In genomic region chr2:226524381-226524843, GRCh38 we compare ENCODE assay signal across 11 cellular contexts.
DNase-seq lines count a peak whose midpoint lies in the region; ATAC-seq and TF ChIP-seq lines count a peak whose summit lies in the region.
"Had no signal": no experiment of that assay in that cellular context is flagged by ENCODE, and none has a peak within 500 bp of the region (broad histone marks: within the 10 kb centered on the region; RNA-seq: fewer than 3 reads in every experiment).

No MANE protein-coding gene starts in this region.

- no peaks in the 10 kb centered on the region for H3K27me3 ChIP-seq in A673 (replicated peaks; ENCODE audit: insufficient read depth, low read depth, low read length, poor library complexity)
- H3K27me3 ChIP-seq in liver (ENCODE audit: control insufficient read depth in 4 of 4, insufficient read depth in 4 of 4, low read length in 3 of 4): no peaks in the 10 kb centered on the region
- H3K27me3 ChIP-seq: foreskin keratinocyte had no signal

- H3K36me3 ChIP-seq in A673 (ENCODE audit: insufficient read depth, low read length, poor library complexity, severe bottlenecking) (no peaks in the 10 kb centered on the region), liver (ENCODE audit: control insufficient read depth in 4 of 4, insufficient read depth in 3 of 4, low read depth in 1 of 4, low read length in 3 of 4) (no peaks in the 10 kb centered on the region)

- no peak overlapping the region for H3K9ac ChIP-seq in liver (ENCODE audit: low read depth in 1 of 2, low read length in 2 of 2)

- intact Hi-C loops in A673 (cut with micrococcal nuclease; ENCODE audit: unreplicated experiment): no loop called here

- H3K27ac ChIP-seq in A673 (ENCODE audit: low read depth, low read length, poor library complexity, severe bottlenecking) (no peak overlapping the region), liver (ENCODE audit: low read depth in 1 of 2, low read length in 2 of 2) (peak overlapping the region; percentile 22 to 66)
- H3K27ac ChIP-seq: C4-2B, foreskin keratinocyte had no signal

- POLR2A ChIA-PET in A673 (lab: Charles Lee; ENCODE audit: low non-redundant PET): no interaction called here

- CTCF ChIA-PET in A673 (lab: Charles Lee): no interaction called here

- no peaks in the 10 kb centered on the region for H3K9me3 ChIP-seq in A673 (ENCODE audit: low read depth, low read length, poor library complexity, severe bottlenecking)
- peaks cover 0 to 3% (median 1%) of the 10 kb centered on the region in 4 donors for H3K9me3 ChIP-seq in liver (ENCODE audit: control insufficient read depth in 4 of 4, low read length in 3 of 4)

- WGBS in liver: 65% methylated on average over 2 of the region's 2 CpGs

- H3K4me1 ChIP-seq in A673 (ENCODE audit: insufficient read depth, low read length, poor library complexity, severe bottlenecking) (no peaks in the 10 kb centered on the region), liver (ENCODE audit: control insufficient read depth in 4 of 4, insufficient read depth in 4 of 4, low read length in 3 of 4) (peaks cover 0 to 6% (median under 1%) of the 10 kb centered on the region in 4 donors)
- H3K4me1 ChIP-seq: foreskin keratinocyte had no signal

- DNase-seq in A673 (ENCODE audit: low spot score) (peak; percentile 21), HT1080 (ENCODE audit: low read depth) (peak; percentile 35), choroid plexus epithelial cell (ENCODE audit: low read depth) (peak; percentile 97), UCSD-AML1 (lab: John Stamatoyannopoulos, UW; ENCODE audit: unreplicated experiment) (no peak), NCI-H446 (lab: John Stamatoyannopoulos, UW) (no peak)
- no peak for DNase-seq in stimulated activated CD4-positive, alpha-beta T cell treated with anti-CD3 and anti-CD28 coated beads, Interleukin-2, amount 100 ng/mL, for 24 hours
- DNase-seq: NCI-H1092 treated with DMSO at 0.1 percent for 48 hours had no signal

- ATAC-seq in HG03521 (IDR thresholded peaks at IDR 0.05; ENCODE audit: unreplicated experiment): no peak
- ATAC-seq: foreskin keratinocyte had no signal

- BruUV-seq in A673 (replicated peaks; lab: Mats Ljungman, UMichigan): no TSS peak

- peak; percentile 61 to 69 for TF ChIP-seq RAD21 in liver (IDR thresholded peaks at IDR 0.05)

- no peak for TF ChIP-seq CTCF in A673 (conservative IDR thresholded peaks at IDR 0.05; ENCODE audit: low read depth, low read length)
- no peak for TF ChIP-seq CTCF in choroid plexus epithelial cell (conservative IDR thresholded peaks at IDR 0.05; ENCODE audit: low read depth, low read length)
- no peak for TF ChIP-seq CTCF in liver (IDR thresholded peaks at IDR 0.05; ENCODE audit: low read depth, low read length, missing input control)

- no peak overlapping the region for H3K4me3 ChIP-seq in A673 (ENCODE audit: low read depth, low read length, poor library complexity, severe bottlenecking)
- no peak overlapping the region for H3K4me3 ChIP-seq in choroid plexus epithelial cell (ENCODE audit: low read depth, low read length)
- H3K4me3 ChIP-seq in liver (ENCODE audit: low read depth in 1 of 3, low read length in 3 of 3): no peak overlapping the region

TF ChIP-seq in liver, 16 proteins besides CTCF, POLR2A, EP300 and RAD21:
- TF ChIP-seq FOXA1 (IDR thresholded peaks at IDR 0.05) (no peak), YY1 (IDR thresholded peaks at IDR 0.05) (peak; percentile 52), GABPA (IDR thresholded peaks at IDR 0.05 in 1 of 2, conservative IDR thresholded peaks at IDR 0.05 in 1 of 2) (no peak), HNF4A (conservative IDR thresholded peaks at IDR 0.05) (peak; percentile 88), JUND (IDR thresholded peaks at IDR 0.05) (peak; percentile 93 to 95), REST (IDR thresholded peaks at IDR 0.05) (peak; percentile 63), ZBTB33 (IDR thresholded peaks at IDR 0.05) (peak; percentile 61), EGR1 (IDR thresholded peaks at IDR 0.05; ENCODE audit: low read depth in 2 of 2) (peak in 1 of 2 donors; percentile 40), MAX (IDR thresholded peaks at IDR 0.05) (peak; percentile 67), HNF4G (IDR thresholded peaks at IDR 0.05) (peak; percentile 59), TAF1 (conservative IDR thresholded peaks at IDR 0.05) (no peak), NR2F2 (IDR thresholded peaks at IDR 0.05) (peak; percentile 76), ATF3 (IDR thresholded peaks at IDR 0.05) (peak; percentile 71), SP1 (IDR thresholded peaks at IDR 0.05) (peak; percentile 67), FOXA2 (IDR thresholded peaks at IDR 0.05) (no peak), RXRA (IDR thresholded peaks at IDR 0.05) (peak; percentile 85 to 87)

Comparison
In these comparisons a context has a peak if more than half of its experiments do, and no peak if none do; other contexts are left out.
1. DNase-seq: peak in A673 (single experiment), HT1080 (single experiment) and choroid plexus epithelial cell (single experiment); none in UCSD-AML1 (single experiment), NCI-H446 (0 of 2) and stimulated activated CD4-positive, alpha-beta T cell treated with anti-CD3 and anti-CD28 coated beads, Interleukin-2, amount 100 ng/mL, for 24 hours (0 of 2).